Comparison of ENCODE assay signal across 8 cellular contexts in genomic region chr11:108121274-108122155, GRCh38.
A peak's percentile ranks its signal among the peaks of the same experiment; 100 is the strongest.
DNase-seq lines count a peak whose midpoint lies in the region; ATAC-seq and TF ChIP-seq lines count a peak whose summit lies in the region.

TSS of gene ACAT1 (plus strand) at chr11:108121567. CDS start at chr11:108121607, 40 bp downstream.

- H3K4me3 Mint-ChIP-seq in central memory CD8-positive, alpha-beta T cell, result peak within 1 kb of the TSS; percentile 84

- no peaks in the 10 kb centered on the region for H3K27me3 Mint-ChIP-seq in central memory CD8-positive, alpha-beta T cell

- H3K4me3 ChIP-seq in AG10803 (ENCODE audit: low read length), result peak within 1 kb of the TSS; percentile 67

- TF ChIP-seq CTCF in AG10803 (conservative IDR thresholded peaks at IDR 0.05; ENCODE audit: low read length), result peak; percentile 25; the same call in 1 of the 2 replicates

- DNase-seq in AG10803 (ENCODE audit: low read depth) (peak; percentile 85), NCI-H345 treated with DMSO at 0.1 percent for 48 hours (lab: John Stamatoyannopoulos, UW; ENCODE audit: unreplicated experiment) (peak; percentile 84), islet precursor cell (peak; percentile 98)
- peak; percentile 91 for DNase-seq in activated CD4-positive, CD25-positive, alpha-beta regulatory T cell treated with anti-CD3 and anti-CD28 coated beads, Interleukin-2, amount 50 U/mL, for 16 hours (ENCODE audit: low read depth, low spot score)
- DNase-seq in central memory CD8-positive, alpha-beta T cell (ENCODE audit: low spot score in 2 of 2), result peak; percentile 90 to 93
- DNase-seq in stimulated activated CD4-positive, alpha-beta T cell treated with anti-CD3 and anti-CD28 coated beads, Interleukin-15, amount 100 ng/mL, for 1 hour (ENCODE audit: low read depth in 1 of 2, low spot score in 1 of 2), result peak; percentile 89 to 96

- H3K4me1 Mint-ChIP-seq in central memory CD8-positive, alpha-beta T cell, result peaks cover 45% of the 10 kb centered on the region

- peak within 1 kb of the TSS; percentile 88 for H3K27ac Mint-ChIP-seq in central memory CD8-positive, alpha-beta T cell (ENCODE audit: low read depth)

- H3K36me3 Mint-ChIP-seq in central memory CD8-positive, alpha-beta T cell (ENCODE audit: insufficient read depth), result peaks cover 4% of the 10 kb centered on the region

- ATAC-seq in GM19023 (IDR thresholded peaks at IDR 0.05; ENCODE audit: unreplicated experiment), result peak; percentile 98
- ATAC-seq in HG03280 (IDR thresholded peaks at IDR 0.05; ENCODE audit: unreplicated experiment), result peak; percentile 98
- peak; percentile 99 for ATAC-seq in central memory CD8-positive, alpha-beta T cell (replicated peaks; ENCODE audit: extremely low read depth, poor library complexity, severe bottlenecking)

- no peaks in the 10 kb centered on the region for H3K9me3 Mint-ChIP-seq in central memory CD8-positive, alpha-beta T cell

Comparison
In these comparisons a context has a peak if more than half of its experiments do, and no peak if none do; other contexts are left out.
1. Peak in every context shown above with its lines: DNase-seq, ATAC-seq and H3K4me3 ChIP-seq.